ENCODE assay signal across 22 cellular contexts in the genomic region with DNA sequence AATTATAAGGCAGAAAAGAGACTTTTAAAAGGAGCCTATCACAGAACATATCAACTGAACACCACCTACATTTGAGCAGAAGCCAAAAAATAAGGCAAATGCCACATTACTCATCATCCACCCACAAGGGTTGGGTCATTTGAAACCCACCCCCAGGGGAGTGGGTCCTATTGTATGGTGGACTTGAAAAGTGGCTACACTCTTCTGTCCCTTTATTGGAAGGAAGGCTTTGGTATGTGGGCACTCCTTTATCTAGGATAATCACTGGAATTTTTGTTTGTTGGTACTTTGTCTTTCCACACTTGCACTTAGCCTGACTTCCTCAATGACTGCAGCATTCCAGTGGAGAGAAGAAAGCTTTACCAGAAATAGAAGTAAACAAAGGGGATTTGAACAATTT.
DNase-seq lines count a peak whose midpoint lies in the region; ATAC-seq and TF ChIP-seq lines count a peak whose summit lies in the region.
"Had no signal": no experiment of that assay in that cellular context is flagged by ENCODE, and none has a peak within 500 bp of the region (broad histone marks: within the 10 kb centered on the region; RNA-seq: fewer than 3 reads in every experiment).

No MANE protein-coding gene starts in this region.

- no peaks in the 10 kb centered on the region for H3K27me3 ChIP-seq in AG04450 (ENCODE audit: control insufficient read depth, insufficient read depth, low read length)
- H3K27me3 ChIP-seq: heart right ventricle, suprapubic skin had no signal

- H3K4me3 ChIP-seq in AG04450 (ENCODE audit: low read depth, low read length): no peak overlapping the region
- H3K4me3 ChIP-seq: A549, heart right ventricle, prostate gland, suprapubic skin had no signal

- H3K9me3 Mint-ChIP-seq in nephron progenitor cell: peaks cover 7% of the 10 kb centered on the region
- H3K9me3 Mint-ChIP-seq: endodermal cell had no signal

- DNase-seq in AG04450 (ENCODE audit: low read depth, low spot score) (no peak), cerebellar cortex (ENCODE audit: low spot score) (peak; percentile 71), myocyte (ENCODE audit: low read depth) (peak; percentile 73), DMS79 (lab: John Stamatoyannopoulos, UW) (no peak), nephron progenitor cell (no peak)
- no peak for DNase-seq in activated CD4-positive, CD25-positive, alpha-beta regulatory T cell treated with anti-CD3 and anti-CD28 coated beads, Interleukin-2, amount 50 U/mL, for 72 hours
- DNase-seq: activated CD4-positive, alpha-beta memory T cell treated with anti-CD3 and anti-CD28 coated beads for 36 hours; activated T-cell treated with anti-CD3 and anti-CD28 coated beads for 4 hours; CD4-positive, alpha-beta T cell; DMS53; endodermal cell; heart right ventricle; naive thymus-derived CD4-positive, alpha-beta T cell; NCI-H2029 treated with DMSO at 0.1 percent for 48 hours; stimulated activated CD4-positive, alpha-beta T cell treated with anti-CD3 and anti-CD28 coated beads, Interleukin-12 subunit alpha, Interleukin-12 subunit beta, amount 100 ng/mL, for 4 hours; WERI-Rb-1 had no signal

- H3K27me3 Mint-ChIP-seq in nephron progenitor cell (ENCODE audit: low read depth, poor library complexity): no peaks in the 10 kb centered on the region
- H3K27me3 Mint-ChIP-seq: activated CD4-positive, alpha-beta memory T cell treated with anti-CD3 and anti-CD28 coated beads for 36 hours; CD4-positive, alpha-beta T cell; naive thymus-derived CD4-positive, alpha-beta T cell had no signal

- no peak for TF ChIP-seq EP300 in Ishikawa (IDR thresholded peaks at IDR 0.05; ENCODE audit: borderline replicate concordance)

- TF ChIP-seq RAD21 in Ishikawa (IDR thresholded peaks at IDR 0.05; ENCODE audit: low read depth): no peak

- no peaks in the 10 kb centered on the region for H3K36me3 Mint-ChIP-seq in nephron progenitor cell (ENCODE audit: low read depth)
- H3K36me3 Mint-ChIP-seq: activated CD4-positive, alpha-beta memory T cell treated with anti-CD3 and anti-CD28 coated beads for 36 hours had no signal

- H3K9me3 ChIP-seq in AG04450 (ENCODE audit: control insufficient read depth, insufficient read depth, low read length): no peaks in the 10 kb centered on the region
- H3K9me3 ChIP-seq: A549, heart right ventricle, prostate gland, suprapubic skin had no signal

- H3K4me3 Mint-ChIP-seq in nephron progenitor cell: no peak overlapping the region
- H3K4me3 Mint-ChIP-seq: activated CD4-positive, alpha-beta memory T cell treated with anti-CD3 and anti-CD28 coated beads for 36 hours; CD4-positive, alpha-beta T cell; endodermal cell; naive thymus-derived CD4-positive, alpha-beta T cell had no signal

- H3K4me1 Mint-ChIP-seq in nephron progenitor cell: no peaks in the 10 kb centered on the region
- H3K4me1 Mint-ChIP-seq: naive thymus-derived CD4-positive, alpha-beta T cell had no signal

- POLR2A ChIA-PET in AG04450 (lab: Yijun Ruan, JAX): no interaction called here

- CTCF ChIA-PET in AG04450 (lab: Charles Lee): no interaction called here

- no peak for TF ChIP-seq CTCF in AG04450 (IDR thresholded peaks at IDR 0.05; ENCODE audit: low read depth, low read length)
- no peak for TF ChIP-seq CTCF in nephron progenitor cell (IDR thresholded peaks at IDR 0.05)

- no peak for ATAC-seq in HG03159 (IDR thresholded peaks at IDR 0.05; ENCODE audit: unreplicated experiment)
- ATAC-seq: A549; heart right ventricle; naive thymus-derived CD4-positive, alpha-beta T cell had no signal

- no peak overlapping the region for H3K27ac Mint-ChIP-seq in nephron progenitor cell
- H3K27ac Mint-ChIP-seq: activated CD4-positive, alpha-beta memory T cell treated with anti-CD3 and anti-CD28 coated beads for 36 hours; CD4-positive, alpha-beta T cell; endodermal cell; naive thymus-derived CD4-positive, alpha-beta T cell had no signal

- peak overlapping the region; percentile 77 for H3K27ac ChIP-seq in AG04450 (ENCODE audit: low read depth, low read length)
- H3K27ac ChIP-seq: A549, heart right ventricle, KMS-11, prostate gland, suprapubic skin, WERI-Rb-1 had no signal

TF ChIP-seq in Ishikawa, 13 proteins besides CTCF, POLR2A, EP300 and RAD21:
- TF ChIP-seq TEAD4 (IDR thresholded peaks at IDR 0.05): peak; percentile 36; the same call in 1 of the 2 replicates
- TF ChIP-seq YY1 (IDR thresholded peaks at IDR 0.05; ENCODE audit: low read depth): no peak
- 0 out of 2 replicates have a peak, but pooled peaks have one; percentile 15 for TF ChIP-seq EGR1 (IDR thresholded peaks at IDR 0.05)
- 0 out of 2 replicates have a peak, but pooled peaks have one; percentile 8 for TF ChIP-seq NFIC (IDR thresholded peaks at IDR 0.05)

Comparison
In these comparisons a context has a peak if more than half of its experiments do, and no peak if none do; other contexts are left out.
1. DNase-seq: peak in cerebellar cortex (single experiment) and myocyte (single experiment); none in AG04450 (single experiment), activated CD4-positive, CD25-positive, alpha-beta regulatory T cell treated with anti-CD3 and anti-CD28 coated beads, Interleukin-2, amount 50 U/mL, for 72 hours (single experiment), DMS79 (single experiment) and nephron progenitor cell (single experiment).